Comparison of ENCODE assay signal across 1 cellular context in genomic region chr11:3807856-3808845, GRCh38.
A peak's percentile ranks its signal among the peaks of the same experiment; 100 is the strongest.
TF ChIP-seq lines count a peak whose summit lies in the region.

TSS of gene PGAP2 (plus strand) at chr11:3808560. CDS start at chr11:3811260, 2,700 bp downstream.

TF ChIP-seq in HepG2, 621 proteins besides CTCF, POLR2A, EP300 and RAD21 (continued from another document):
- TF ChIP-seq HBP1 (CRISPR knock-in tag; IDR thresholded peaks at IDR 0.05; ENCODE audit: low read depth) (no peak), ZNF556 (CRISPR knock-in tag; IDR thresholded peaks at IDR 0.05; ENCODE audit: borderline replicate concordance) (peak; percentile 44; the same call in 1 of the 2 replicates), SP5 (CRISPR knock-in tag; IDR thresholded peaks at IDR 0.05; ENCODE audit: borderline replicate concordance, low read depth) (0 out of 2 replicates have a peak, but pooled peaks have one; percentile 11), TFE3 (CRISPR knock-in tag; IDR thresholded peaks at IDR 0.05) (0 out of 2 replicates have a peak, but pooled peaks have one; percentile 2), ZNF317 (CRISPR knock-in tag; IDR thresholded peaks at IDR 0.05) (no peak), ZNF782 (CRISPR knock-in tag; IDR thresholded peaks at IDR 0.05; ENCODE audit: borderline replicate concordance) (no peak), SMC3 (IDR thresholded peaks at IDR 0.05; ENCODE audit: low read length) (peak; percentile 46)
